Comparison of ENCODE assay signal across 18 cellular contexts in genomic region chr12:52249511-52250047, GRCh38. TPM values are rescaled to one million over a fixed set of nuclear protein-coding genes. Genes with fewer than 3 reads are reported as not detected.
DNase-seq lines count a peak whose midpoint lies in the region; ATAC-seq and TF ChIP-seq lines count a peak whose summit lies in the region.
"Had no signal": no experiment of that assay in that cellular context is flagged by ENCODE, and none has a peak within 500 bp of the region (broad histone marks: within the 10 kb centered on the region; RNA-seq: fewer than 3 reads in every experiment).

No MANE protein-coding gene starts in this region.

- peaks cover 9% of the 10 kb centered on the region for H3K27me3 ChIP-seq in mesendoderm (ENCODE audit: insufficient read depth, low read length, poor library complexity)
- no peaks in the 10 kb centered on the region for H3K27me3 ChIP-seq in thyroid gland

- peak overlapping the region; percentile 37 for H3K56ac ChIP-seq in mesendoderm (ENCODE audit: low read length)

- no peak overlapping the region for H3K27ac Mint-ChIP-seq in activated T-cell treated with anti-CD3 and anti-CD28 coated beads, Interleukin-2, amount 50 U/mL, for 24 hours
- peak overlapping the region; percentile 79 for H3K27ac Mint-ChIP-seq in activated T-helper 17 cell treated with anti-CD3 and anti-CD28 coated beads, Interleukin-2, amount 50 U/mL, for 72 hours
- H3K27ac Mint-ChIP-seq: natural killer cell had no signal

- no peak overlapping the region for H3K27ac ChIP-seq in mesendoderm (ENCODE audit: low read depth, low read length)
- H3K27ac ChIP-seq in thyroid gland = peak overlapping the region; percentile 94 to 100 (median 99)
- H3K27ac ChIP-seq: hepatocyte had no signal

- H3K18ac ChIP-seq in mesendoderm (ENCODE audit: low read length) = no peak overlapping the region

- H2BK120ac ChIP-seq in mesendoderm (ENCODE audit: low read depth, low read length) = no peak overlapping the region

- no peak overlapping the region for H4K5ac ChIP-seq in mesendoderm (ENCODE audit: low read length)

- H3K4me2 ChIP-seq in mesendoderm (ENCODE audit: low read length) = no peak overlapping the region
- H3K4me2 ChIP-seq: hepatocyte had no signal

- no peaks in the 10 kb centered on the region for H3K79me2 ChIP-seq in mesendoderm (ENCODE audit: control insufficient read depth, insufficient read depth, low read length)
- H3K79me2 ChIP-seq: hepatocyte had no signal

- H3K36me3 Mint-ChIP-seq in activated T-cell treated with anti-CD3 and anti-CD28 coated beads, Interleukin-2, amount 50 U/mL, for 24 hours (ENCODE audit: low read depth) = no peaks in the 10 kb centered on the region
- no peaks in the 10 kb centered on the region for H3K36me3 Mint-ChIP-seq in activated T-helper 17 cell treated with anti-CD3 and anti-CD28 coated beads, Interleukin-2, amount 50 U/mL, for 72 hours (ENCODE audit: low read depth)
- H3K36me3 Mint-ChIP-seq: natural killer cell had no signal

- peak; percentile 23 for DNase-seq in activated T-cell treated with anti-CD3 and anti-CD28 coated beads, Interleukin-2, amount 50 U/mL, for 24 hours
- DNase-seq in activated T-cell treated with anti-CD3 and anti-CD28 coated beads for 4 hours = no peak
- DNase-seq in mesendoderm = no peak
- no peak for DNase-seq in thyroid gland
- no peak for DNase-seq in OCI-M1 (lab: John Stamatoyannopoulos, UW)
- DNase-seq: DMS 273 treated with DMSO at 0.1 percent for 48 hours, Karpas-422, natural killer cell, NCI-H1694 treated with DMSO at 0.1 percent for 48 hours, NCI-H526 had no signal

- H3K9me3 ChIP-seq in thyroid gland = no peaks in the 10 kb centered on the region
- H3K9me3 ChIP-seq: left lung had no signal

- H2BK5ac ChIP-seq in mesendoderm (ENCODE audit: low read length) = no peak overlapping the region

- H3K4me1 ChIP-seq in mesendoderm (ENCODE audit: control insufficient read depth, low read depth, low read length) (no peaks in the 10 kb centered on the region), thyroid gland (peaks cover 50 to 55% of the 10 kb centered on the region in 2 donors)

- no peaks in the 10 kb centered on the region for H3K9me3 Mint-ChIP-seq in activated T-cell treated with anti-CD3 and anti-CD28 coated beads, Interleukin-2, amount 50 U/mL, for 24 hours
- no peaks in the 10 kb centered on the region for H3K9me3 Mint-ChIP-seq in activated T-helper 17 cell treated with anti-CD3 and anti-CD28 coated beads, Interleukin-2, amount 50 U/mL, for 72 hours
- H3K9me3 Mint-ChIP-seq: natural killer cell had no signal

- no peak overlapping the region for H3K9ac ChIP-seq in mesendoderm (ENCODE audit: low read length)

- no peak overlapping the region for H4K8ac ChIP-seq in mesendoderm (ENCODE audit: low read depth, low read length)

- no peak for TF ChIP-seq CTCF in thyroid gland (IDR thresholded peaks at IDR 0.05)

- TF ChIP-seq POLR2A in thyroid gland (IDR thresholded peaks at IDR 0.05) = no peak

- no peak overlapping the region for H3K4ac ChIP-seq in mesendoderm (ENCODE audit: low read depth, low read length)

- no peak overlapping the region for H3K4me3 Mint-ChIP-seq in activated T-cell treated with anti-CD3 and anti-CD28 coated beads, Interleukin-2, amount 50 U/mL, for 24 hours
- no peak overlapping the region for H3K4me3 Mint-ChIP-seq in activated T-helper 17 cell treated with anti-CD3 and anti-CD28 coated beads, Interleukin-2, amount 50 U/mL, for 72 hours

- peaks cover 43% of the 10 kb centered on the region for H3K27me3 Mint-ChIP-seq in activated T-cell treated with anti-CD3 and anti-CD28 coated beads, Interleukin-2, amount 50 U/mL, for 24 hours
- peaks cover 9% of the 10 kb centered on the region for H3K27me3 Mint-ChIP-seq in activated T-helper 17 cell treated with anti-CD3 and anti-CD28 coated beads, Interleukin-2, amount 50 U/mL, for 72 hours

- no peaks in the 10 kb centered on the region for H3K79me1 ChIP-seq in mesendoderm (ENCODE audit: low read length)

- H3K4me1 Mint-ChIP-seq in activated T-cell treated with anti-CD3 and anti-CD28 coated beads, Interleukin-2, amount 50 U/mL, for 24 hours (ENCODE audit: low read depth) = peaks cover 19% of the 10 kb centered on the region
- H3K4me1 Mint-ChIP-seq in activated T-helper 17 cell treated with anti-CD3 and anti-CD28 coated beads, Interleukin-2, amount 50 U/mL, for 72 hours = peaks cover 26% of the 10 kb centered on the region

- ATAC-seq in activated T-helper 17 cell treated with anti-CD3 and anti-CD28 coated beads, Interleukin-2, amount 50 U/mL, for 72 hours (replicated peaks) = no peak
- ATAC-seq in HG03354 (IDR thresholded peaks at IDR 0.05; ENCODE audit: poor library complexity, severe bottlenecking, unreplicated experiment) (no peak), GM18517 (IDR thresholded peaks at IDR 0.05; ENCODE audit: unreplicated experiment) (no peak)
- ATAC-seq: natural killer cell had no signal

- no peak overlapping the region for H2BK15ac ChIP-seq in mesendoderm (replicated peaks; ENCODE audit: low read depth)

- H3K23ac ChIP-seq in mesendoderm (ENCODE audit: low read length) = no peak overlapping the region

- H3K36me3 ChIP-seq in mesendoderm (ENCODE audit: control insufficient read depth, insufficient read depth, low read length) (no peaks in the 10 kb centered on the region), thyroid gland (no peaks in the 10 kb centered on the region)

- H2AK5ac ChIP-seq in mesendoderm (ENCODE audit: low read length) = no peak overlapping the region

- WGBS in mesendoderm (ENCODE audit: extremely low coverage, insufficient coverage, low lambda C conversion rate) = no CpG with 5 or more reads among the region's 2 CpGs
- 73 to 75% methylated on average over 2 of the region's 2 CpGs for WGBS in thyroid gland, 2 donors

- intact Hi-C loops in thyroid gland (cut with DNase I) = no loop called here

- no peak overlapping the region for H3K4me3 ChIP-seq in mesendoderm (ENCODE audit: low read length)
- no peak overlapping the region for H3K4me3 ChIP-seq in thyroid gland (replicated peaks in 1 of 3)
- H3K4me3 ChIP-seq: hepatocyte, left lung, skin epidermis had no signal

RNA-seq across cellular contexts. Expression of gene KRT7, which starts 16.5 kb away (rescaled TPM):
- 10 to 100 TPM in 1 of 2 donors, 1 to 10 TPM in 1; 7.6 to 12.5 TPM for total RNA-seq in activated T-helper 17 cell treated with anti-CD3 and anti-CD28 coated beads, Interleukin-2, amount 50 U/mL, for 72 hours
- polyA plus RNA-seq in mesendoderm (2013, experiment 1 of 2) = 0.83 TPM
- 0.88 TPM for polyA plus RNA-seq in mesendoderm (2013, experiment 2 of 2)
- 100 to 1,000 TPM; 333 to 826 (median 460) TPM for total RNA-seq in thyroid gland

RNA-seq across cellular contexts. Expression of gene KRT86, which starts 24.9 kb away (rescaled TPM):
- 1 to 10 TPM in 1 of 2 donors, under 1 TPM in 1; 0.56 to 2.1 TPM for total RNA-seq in activated T-helper 17 cell treated with anti-CD3 and anti-CD28 coated beads, Interleukin-2, amount 50 U/mL, for 72 hours
- polyA plus RNA-seq in mesendoderm (2013, experiment 1 of 2) = 0.01 TPM
- 0.03 TPM for polyA plus RNA-seq in mesendoderm (2013, experiment 2 of 2)
- total RNA-seq in thyroid gland = 1 to 10 TPM in 1 of 4 donors, under 1 TPM in 3; 0.13 to 1.1 (median 0.42) TPM
- total RNA-seq: esophagus mucosa, hepatocyte, Right ventricle myocardium superior had no signal

RNA-seq across cellular contexts. Expression of gene KRT81, which starts 41.8 kb away (rescaled TPM):
- total RNA-seq in activated T-helper 17 cell treated with anti-CD3 and anti-CD28 coated beads, Interleukin-2, amount 50 U/mL, for 72 hours = not detected
- not detected for polyA plus RNA-seq in mesendoderm (2013, experiment 1 of 2)
- not detected for polyA plus RNA-seq in mesendoderm (2013, experiment 2 of 2)
- under 1 TPM in 2 of 4 donors, not detected in 2; 0.11 to 0.71 TPM for total RNA-seq in thyroid gland
- total RNA-seq: esophagus mucosa, hepatocyte, left lung, Right ventricle myocardium superior had no signal
- polyA plus RNA-seq: hepatocyte had no signal

RNA-seq across cellular contexts. Expression of gene KRT80, which starts 57.8 kb away (rescaled TPM):
- total RNA-seq in activated T-helper 17 cell treated with anti-CD3 and anti-CD28 coated beads, Interleukin-2, amount 50 U/mL, for 72 hours = not detected
- polyA plus RNA-seq in mesendoderm (2013, experiment 1 of 2) = 0.21 TPM
- 0.24 TPM for polyA plus RNA-seq in mesendoderm (2013, experiment 2 of 2)
- total RNA-seq in thyroid gland = 1 to 10 TPM in 1 of 4 donors, under 1 TPM in 1, not detected in 2; 0.34 to 1.6 TPM
- total RNA-seq: natural killer cell, Right ventricle myocardium superior had no signal

Comparison
In these comparisons a context has a peak if more than half of its experiments do, and no peak if none do; other contexts are left out.
1. RNA of gene KRT7, which starts 16.5 kb away (total RNA-seq): 333 to 826 TPM in thyroid gland; 7.6 to 12.5 TPM in activated T-helper 17 cell treated with anti-CD3 and anti-CD28 coated beads, Interleukin-2, amount 50 U/mL, for 72 hours; every median in the first group is over 10 times any median in the second.